39 cellular contexts compared by ENCODE assay signal in genomic region chr11:45263773-45264172, GRCh38. TPM values are rescaled to one million over a fixed set of nuclear protein-coding genes. Genes with fewer than 3 reads are reported as not detected.
"Had no signal": no experiment of that assay in that cellular context is flagged by ENCODE, and none has a peak within 500 bp of the region (broad histone marks: within the 10 kb centered on the region; RNA-seq: fewer than 3 reads in every experiment).

No MANE protein-coding gene starts in this region.

- ATAC-seq: activated naive CD4-positive, alpha-beta T cell treated with anti-CD3 and anti-CD28 coated beads, Interleukin-2, amount 50 U/mL, for 72 hours; activated naive CD8-positive, alpha-beta T cell treated with anti-CD3 and anti-CD28 coated beads, Interleukin-2, amount 50 U/mL, for 24 hours; activated T-cell treated with anti-CD3 and anti-CD28 coated beads, Interleukin-2, amount 50 U/mL, for 4 hours; activated T-cell treated with anti-CD3 and anti-CD28 coated beads, Interleukin-2, amount 50 U/mL, for 72 hours; activated T-helper 17 cell treated with anti-CD3 and anti-CD28 coated beads, Interleukin-2, amount 50 U/mL, for 72 hours; body of pancreas had no signal

- H3K4me1 ChIP-seq: ascending aorta, body of pancreas, breast epithelium had no signal

- H3K9me3 Mint-ChIP-seq: activated naive CD4-positive, alpha-beta T cell treated with anti-CD3 and anti-CD28 coated beads for 36 hours; activated naive CD4-positive, alpha-beta T cell treated with anti-CD3 and anti-CD28 coated beads, Interleukin-2, amount 10 ng/mL, durations not matched to agents 7 days and 5 days; activated naive CD4-positive, alpha-beta T cell treated with anti-CD3 and anti-CD28 coated beads, Interleukin-2, amount 50 U/mL, for 24 hours; activated naive CD4-positive, alpha-beta T cell treated with anti-CD3 and anti-CD28 coated beads, Interleukin-2, amount 50 U/mL, for 72 hours; activated naive CD8-positive, alpha-beta T cell treated with anti-CD3 and anti-CD28 coated beads for 36 hours; activated naive CD8-positive, alpha-beta T cell treated with anti-CD3 and anti-CD28 coated beads, Interleukin-2, amount 10 ng/mL, durations not matched to agents 7 days and 5 days; activated naive CD8-positive, alpha-beta T cell treated with anti-CD3 and anti-CD28 coated beads, Interleukin-2, amount 50 U/mL, for 24 hours; activated T-cell treated with anti-CD3 and anti-CD28 coated beads, Interleukin-2, amount 50 U/mL, for 24 hours; activated T-cell treated with anti-CD3 and anti-CD28 coated beads, Interleukin-2, amount 50 U/mL, for 4 hours; activated T-cell treated with anti-CD3 and anti-CD28 coated beads, Interleukin-2, amount 50 U/mL, for 72 hours; activated T-helper 1 cell treated with anti-CD3 and anti-CD28 coated beads, Interleukin-12 subunit alpha, Interleukin-12 subunit beta, Interleukin-2, Interleukin-4 antibody, amounts not matched to agents 30 ng/mL and 10 ng/mL and 1 ng/mL, durations not matched to agents 14 hours and 24 hours and 36 hours; activated T-helper 17 cell treated with anti-CD3 and anti-CD28 coated beads, Interleukin-2, amount 50 U/mL, for 72 hours; activated T-helper 2 cell treated with anti-CD3 and anti-CD28 coated beads, Interferon-gamma antibody, Interleukin-2, Interleukin-4, amounts not matched to agents 10 μg/mL and 5 μg/mL and 100 μg/mL, durations not matched to agents 14 hours and 24 hours and 36 hours; brain; central memory CD8-positive, alpha-beta T cell had no signal

- H3K36me3 Mint-ChIP-seq: activated naive CD4-positive, alpha-beta T cell treated with anti-CD3 and anti-CD28 coated beads, Interleukin-2, amount 10 ng/mL, durations not matched to agents 7 days and 5 days; activated naive CD4-positive, alpha-beta T cell treated with anti-CD3 and anti-CD28 coated beads, Interleukin-2, amount 50 U/mL, for 24 hours; activated naive CD4-positive, alpha-beta T cell treated with anti-CD3 and anti-CD28 coated beads, Interleukin-2, amount 50 U/mL, for 72 hours; activated naive CD8-positive, alpha-beta T cell; activated naive CD8-positive, alpha-beta T cell treated with anti-CD3 and anti-CD28 coated beads for 36 hours; activated naive CD8-positive, alpha-beta T cell treated with anti-CD3 and anti-CD28 coated beads, Interleukin-2, amount 10 ng/mL, durations not matched to agents 7 days and 5 days had no signal

- H3K27ac Mint-ChIP-seq: activated naive CD4-positive, alpha-beta T cell treated with anti-CD3 and anti-CD28 coated beads for 36 hours; activated naive CD4-positive, alpha-beta T cell treated with anti-CD3 and anti-CD28 coated beads, Interleukin-2, amount 10 ng/mL, durations not matched to agents 7 days and 5 days; activated naive CD4-positive, alpha-beta T cell treated with anti-CD3 and anti-CD28 coated beads, Interleukin-2, amount 50 U/mL, for 24 hours; activated naive CD4-positive, alpha-beta T cell treated with anti-CD3 and anti-CD28 coated beads, Interleukin-2, amount 50 U/mL, for 72 hours; activated naive CD8-positive, alpha-beta T cell; activated naive CD8-positive, alpha-beta T cell treated with anti-CD3 and anti-CD28 coated beads for 36 hours; activated naive CD8-positive, alpha-beta T cell treated with anti-CD3 and anti-CD28 coated beads, Interleukin-2, amount 10 ng/mL, durations not matched to agents 7 days and 5 days; activated naive CD8-positive, alpha-beta T cell treated with anti-CD3 and anti-CD28 coated beads, Interleukin-2, amount 50 U/mL, for 24 hours; activated T-cell treated with anti-CD3 and anti-CD28 coated beads, Interleukin-2, amount 50 U/mL, for 24 hours; activated T-cell treated with anti-CD3 and anti-CD28 coated beads, Interleukin-2, amount 50 U/mL, for 72 hours; activated T-helper 1 cell treated with anti-CD3 and anti-CD28 coated beads, Interleukin-12 subunit alpha, Interleukin-12 subunit beta, Interleukin-2, Interleukin-4 antibody, amounts not matched to agents 30 ng/mL and 10 ng/mL and 1 ng/mL, durations not matched to agents 14 hours and 24 hours and 36 hours; activated T-helper 17 cell treated with anti-CD3 and anti-CD28 coated beads, Interleukin-2, amount 50 U/mL, for 72 hours; activated T-helper 2 cell treated with anti-CD3 and anti-CD28 coated beads, Interferon-gamma antibody, Interleukin-2, Interleukin-4, amounts not matched to agents 10 μg/mL and 5 μg/mL and 100 μg/mL, durations not matched to agents 14 hours and 24 hours and 36 hours; brain had no signal

- H3K4me3 ChIP-seq: adrenal gland, ascending aorta, body of pancreas, breast epithelium, cardiac muscle cell had no signal

- H3K4me1 Mint-ChIP-seq: activated naive CD4-positive, alpha-beta T cell treated with anti-CD3 and anti-CD28 coated beads, Interleukin-2, amount 10 ng/mL, durations not matched to agents 7 days and 5 days; activated naive CD4-positive, alpha-beta T cell treated with anti-CD3 and anti-CD28 coated beads, Interleukin-2, amount 50 U/mL, for 24 hours; activated naive CD8-positive, alpha-beta T cell treated with anti-CD3 and anti-CD28 coated beads for 36 hours; activated naive CD8-positive, alpha-beta T cell treated with anti-CD3 and anti-CD28 coated beads, Interleukin-2, amount 10 ng/mL, durations not matched to agents 7 days and 5 days; activated naive CD8-positive, alpha-beta T cell treated with anti-CD3 and anti-CD28 coated beads, Interleukin-2, amount 50 U/mL, for 24 hours; activated T-helper 17 cell treated with anti-CD3 and anti-CD28 coated beads, Interleukin-2, amount 50 U/mL, for 72 hours; central memory CD8-positive, alpha-beta T cell had no signal

- FAIRE-seq: bronchial epithelial cell had no signal

- DNase-seq: activated effector memory CD4-positive, alpha-beta T cell treated with anti-CD3 and anti-CD28 coated beads, Interleukin-2, amount 50 U/mL, for 16 hours; activated effector memory CD4-positive, alpha-beta T cell treated with Interleukin-2 at 50 U/mL for 16 hours; activated gamma-delta T cell; activated gamma-delta T cell treated with Interleukin-2 at 50 U/mL for 16 hours; activated naive CD4-positive, alpha-beta T cell; activated naive CD4-positive, alpha-beta T cell treated with anti-CD3 and anti-CD28 coated beads for 36 hours; activated naive CD4-positive, alpha-beta T cell treated with anti-CD3 and anti-CD28 coated beads, Interleukin-2, amount 10 ng/mL, durations not matched to agents 7 days and 5 days; activated naive CD4-positive, alpha-beta T cell treated with anti-CD3 and anti-CD28 coated beads, Interleukin-2, amount 50 U/mL, for 16 hours; activated naive CD4-positive, alpha-beta T cell treated with Interleukin-2 at 50 U/mL for 16 hours; activated naive CD8-positive, alpha-beta T cell treated with anti-CD3 and anti-CD28 coated beads for 36 hours; activated naive CD8-positive, alpha-beta T cell treated with anti-CD3 and anti-CD28 coated beads, Interleukin-2, amount 10 ng/mL, durations not matched to agents 7 days and 5 days; activated naive CD8-positive, alpha-beta T cell treated with anti-CD3 and anti-CD28 coated beads, Interleukin-2, amount 50 U/mL, for 24 hours; activated T-cell treated with anti-CD3 and anti-CD28 coated beads, Interleukin-2, amount 50 U/mL, for 1 hour; activated T-cell treated with anti-CD3 and anti-CD28 coated beads, Interleukin-2, amount 50 U/mL, for 24 hours; activated T-cell treated with anti-CD3 and anti-CD28 coated beads, Interleukin-2, amount 50 U/mL, for 4 hours; activated T-cell treated with anti-CD3 and anti-CD28 coated beads, Interleukin-2, amount 50 U/mL, for 48 hours; activated T-cell treated with anti-CD3 and anti-CD28 coated beads, Interleukin-2, amount 50 U/mL, for 72 hours; adrenal gland; amniotic stem cell; amygdala; anterior cingulate cortex; aorta; body of pancreas; brain microvascular endothelial cell; caudate nucleus; central memory CD4-positive, alpha-beta T cell; cerebellar nuclear complex had no signal

- H3K4me3 Mint-ChIP-seq: activated naive CD4-positive, alpha-beta T cell treated with anti-CD3 and anti-CD28 coated beads for 36 hours; activated naive CD4-positive, alpha-beta T cell treated with anti-CD3 and anti-CD28 coated beads, Interleukin-2, amount 10 ng/mL, durations not matched to agents 7 days and 5 days; activated naive CD4-positive, alpha-beta T cell treated with anti-CD3 and anti-CD28 coated beads, Interleukin-2, amount 50 U/mL, for 24 hours; activated naive CD8-positive, alpha-beta T cell; activated naive CD8-positive, alpha-beta T cell treated with anti-CD3 and anti-CD28 coated beads for 36 hours; activated naive CD8-positive, alpha-beta T cell treated with anti-CD3 and anti-CD28 coated beads, Interleukin-2, amount 10 ng/mL, durations not matched to agents 7 days and 5 days; activated naive CD8-positive, alpha-beta T cell treated with anti-CD3 and anti-CD28 coated beads, Interleukin-2, amount 50 U/mL, for 24 hours; activated T-cell treated with anti-CD3 and anti-CD28 coated beads, Interleukin-2, amount 50 U/mL, for 24 hours; activated T-cell treated with anti-CD3 and anti-CD28 coated beads, Interleukin-2, amount 50 U/mL, for 4 hours; activated T-cell treated with anti-CD3 and anti-CD28 coated beads, Interleukin-2, amount 50 U/mL, for 72 hours; activated T-helper 1 cell treated with anti-CD3 and anti-CD28 coated beads, Interleukin-12 subunit alpha, Interleukin-12 subunit beta, Interleukin-2, Interleukin-4 antibody, amounts not matched to agents 30 ng/mL and 10 ng/mL and 1 ng/mL, durations not matched to agents 14 hours and 24 hours and 36 hours; activated T-helper 17 cell treated with anti-CD3 and anti-CD28 coated beads, Interleukin-2, amount 50 U/mL, for 72 hours; brain; central memory CD8-positive, alpha-beta T cell had no signal

- H3K36me3 ChIP-seq: adrenal gland, ascending aorta, brain microvascular endothelial cell, breast epithelium, cardiac muscle cell had no signal

- H3K27me3 ChIP-seq: adrenal gland, ascending aorta, body of pancreas, brain microvascular endothelial cell, breast epithelium had no signal

- H3K27ac ChIP-seq: adrenal gland, ascending aorta, body of pancreas, breast epithelium, cardiac muscle cell had no signal

- H3K9me3 ChIP-seq: adrenal gland, ascending aorta, body of pancreas, breast epithelium had no signal

RNA-seq across cellular contexts. Expression of gene SYT13, which starts 22.4 kb away (rescaled TPM):
- total RNA-seq: activated naive CD4-positive, alpha-beta T cell treated with anti-CD3 and anti-CD28 coated beads for 36 hours; activated naive CD4-positive, alpha-beta T cell treated with anti-CD3 and anti-CD28 coated beads, Interleukin-2, amount 50 U/mL, for 72 hours; activated naive CD8-positive, alpha-beta T cell treated with anti-CD3 and anti-CD28 coated beads for 36 hours; activated naive CD8-positive, alpha-beta T cell treated with anti-CD3 and anti-CD28 coated beads, Interleukin-2, amount 10 ng/mL, durations not matched to agents 7 days and 5 days; activated T-cell treated with anti-CD3 and anti-CD28 coated beads, Interleukin-2, amount 50 U/mL, for 72 hours; activated T-helper 1 cell treated with anti-CD3 and anti-CD28 coated beads, Interleukin-12 subunit alpha, Interleukin-12 subunit beta, Interleukin-2, Interleukin-4 antibody, amounts not matched to agents 30 ng/mL and 10 ng/mL and 1 ng/mL, durations not matched to agents 14 hours and 24 hours and 36 hours; activated T-helper 17 cell treated with anti-CD3 and anti-CD28 coated beads, Interleukin-2, amount 50 U/mL, for 72 hours; activated T-helper 2 cell treated with anti-CD3 and anti-CD28 coated beads, Interferon-gamma antibody, Interleukin-2, Interleukin-4, amounts not matched to agents 10 μg/mL and 5 μg/mL and 100 μg/mL, durations not matched to agents 14 hours and 24 hours and 36 hours; ascending aorta; bronchial epithelial cell had no signal
